Comparison of ENCODE assay signal across 1 cellular context in the genomic region with DNA sequence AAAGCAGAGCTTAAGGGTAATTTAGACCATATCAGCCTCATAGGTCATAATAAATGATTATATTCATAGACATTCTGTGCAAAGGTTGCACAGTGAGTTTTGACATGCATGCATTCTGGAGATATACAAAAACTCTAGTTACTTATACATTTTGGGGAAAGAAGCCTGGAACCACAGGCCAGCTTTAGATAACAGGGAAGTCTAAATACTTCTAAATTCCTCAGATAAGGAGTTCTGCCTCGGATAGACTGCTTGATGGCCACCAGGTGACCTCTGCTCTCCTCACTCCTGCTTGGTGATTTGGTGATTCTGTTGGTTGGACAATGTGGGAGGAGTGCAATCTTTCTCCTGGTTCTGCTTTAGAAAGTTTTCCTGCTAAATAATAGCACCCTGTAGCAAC.
TF ChIP-seq lines count a peak whose summit lies in the region.

No MANE protein-coding gene starts in this region.

TF ChIP-seq in K562, 482 proteins besides CTCF, POLR2A, EP300 and RAD21 (continued from another document):
- no peak for TF ChIP-seq MAZ (CRISPR knock-in tag; conservative IDR thresholded peaks at IDR 0.05 in 1 of 2, IDR thresholded peaks at IDR 0.05 in 1 of 2)
- TF ChIP-seq DACH1 (IDR thresholded peaks at IDR 0.05; ENCODE audit: partially characterized antibody) = peak; percentile 40
- peak; percentile 47; the same call in 1 of the 2 replicates for TF ChIP-seq TAL1 (IDR thresholded peaks at IDR 0.05)
- peak; percentile 71 for TF ChIP-seq CBFA2T2 (conservative IDR thresholded peaks at IDR 0.05)
- TF ChIP-seq CCAR2 (IDR thresholded peaks at IDR 0.05; ENCODE audit: low read depth, low read length) = no peak
- TF ChIP-seq MCM2 (IDR thresholded peaks at IDR 0.05; ENCODE audit: low read depth) = no peak
- 0 out of 2 replicates have a peak, but pooled peaks have one; percentile 27 for TF ChIP-seq ZNF644 (tag; IDR thresholded peaks at IDR 0.05; ENCODE audit: low read depth)
- peak; percentile 75 for TF ChIP-seq NCOR1 (IDR thresholded peaks at IDR 0.05)
- TF ChIP-seq DPF2 (IDR thresholded peaks at IDR 0.05) = peak; percentile 51; the same call in 1 of the 2 replicates
- peak; percentile 63 to 75 for TF ChIP-seq KDM1A (IDR thresholded peaks at IDR 0.05)
- peak; percentile 37; the same call in 1 of the 2 replicates for TF ChIP-seq SOX6 (IDR thresholded peaks at IDR 0.05)
- no peak for TF ChIP-seq TSC22D4 (tag; IDR thresholded peaks at IDR 0.05)
- TF ChIP-seq HLTF (IDR thresholded peaks at IDR 0.05) = peak; percentile 14; the same call in 1 of the 2 replicates
- TF ChIP-seq NCOA4 (IDR thresholded peaks at IDR 0.05; ENCODE audit: partially characterized antibody) = no peak
- TF ChIP-seq, protein P1, sequence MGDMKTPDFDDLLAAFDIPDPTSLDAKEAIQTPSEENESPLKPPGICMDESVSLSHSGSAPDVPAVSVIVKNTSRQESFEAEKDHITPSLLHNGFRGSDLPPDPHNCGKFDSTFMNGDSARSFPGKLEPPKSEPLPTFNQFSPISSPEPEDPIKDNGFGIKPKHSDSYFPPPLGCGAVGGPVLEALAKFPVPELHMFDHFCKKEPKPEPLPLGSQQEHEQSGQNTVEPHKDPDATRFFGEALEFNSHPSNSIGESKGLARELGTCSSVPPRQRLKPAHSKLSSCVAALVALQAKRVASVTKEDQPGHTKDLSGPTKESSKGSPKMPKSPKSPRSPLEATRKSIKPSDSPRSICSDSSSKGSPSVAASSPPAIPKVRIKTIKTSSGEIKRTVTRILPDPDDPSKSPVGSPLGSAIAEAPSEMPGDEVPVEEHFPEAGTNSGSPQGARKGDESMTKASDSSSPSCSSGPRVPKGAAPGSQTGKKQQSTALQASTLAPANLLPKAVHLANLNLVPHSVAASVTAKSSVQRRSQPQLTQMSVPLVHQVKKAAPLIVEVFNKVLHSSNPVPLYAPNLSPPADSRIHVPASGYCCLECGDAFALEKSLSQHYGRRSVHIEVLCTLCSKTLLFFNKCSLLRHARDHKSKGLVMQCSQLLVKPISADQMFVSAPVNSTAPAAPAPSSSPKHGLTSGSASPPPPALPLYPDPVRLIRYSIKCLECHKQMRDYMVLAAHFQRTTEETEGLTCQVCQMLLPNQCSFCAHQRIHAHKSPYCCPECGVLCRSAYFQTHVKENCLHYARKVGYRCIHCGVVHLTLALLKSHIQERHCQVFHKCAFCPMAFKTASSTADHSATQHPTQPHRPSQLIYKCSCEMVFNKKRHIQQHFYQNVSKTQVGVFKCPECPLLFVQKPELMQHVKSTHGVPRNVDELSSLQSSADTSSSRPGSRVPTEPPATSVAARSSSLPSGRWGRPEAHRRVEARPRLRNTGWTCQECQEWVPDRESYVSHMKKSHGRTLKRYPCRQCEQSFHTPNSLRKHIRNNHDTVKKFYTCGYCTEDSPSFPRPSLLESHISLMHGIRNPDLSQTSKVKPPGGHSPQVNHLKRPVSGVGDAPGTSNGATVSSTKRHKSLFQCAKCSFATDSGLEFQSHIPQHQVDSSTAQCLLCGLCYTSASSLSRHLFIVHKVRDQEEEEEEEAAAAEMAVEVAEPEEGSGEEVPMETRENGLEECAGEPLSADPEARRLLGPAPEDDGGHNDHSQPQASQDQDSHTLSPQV (IDR thresholded peaks at IDR 0.05) = peak; percentile 37; the same call in 1 of the 2 replicates
- 0 out of 4 replicates have a peak, but pooled peaks of 1 of the 2 experiments have one; percentile 21 for TF ChIP-seq SRF (CRISPR knock-in tag; IDR thresholded peaks at IDR 0.05)
- no peak for TF ChIP-seq JUND (IDR thresholded peaks at IDR 0.05; ENCODE audit: borderline replicate concordance, low read depth, low read length)
- peak; percentile 46; the same call in 1 of the 3 replicates for TF ChIP-seq JUND (tag; IDR thresholded peaks at IDR 0.05; ENCODE audit: borderline replicate concordance, low read depth, low read length)
- TF ChIP-seq MXI1 (IDR thresholded peaks at IDR 0.05; ENCODE audit: low read depth, low read length) = no peak
- TF ChIP-seq TEAD4 (IDR thresholded peaks at IDR 0.05; ENCODE audit: low read length) = peak; percentile 78
- no peak for TF ChIP-seq TEAD4 (CRISPR knock-in tag; IDR thresholded peaks at IDR 0.05; ENCODE audit: borderline replicate concordance)
- TF ChIP-seq ZKSCAN1 (IDR thresholded peaks at IDR 0.05; ENCODE audit: low read depth, low read length) = no peak
- TF ChIP-seq, protein P2, sequence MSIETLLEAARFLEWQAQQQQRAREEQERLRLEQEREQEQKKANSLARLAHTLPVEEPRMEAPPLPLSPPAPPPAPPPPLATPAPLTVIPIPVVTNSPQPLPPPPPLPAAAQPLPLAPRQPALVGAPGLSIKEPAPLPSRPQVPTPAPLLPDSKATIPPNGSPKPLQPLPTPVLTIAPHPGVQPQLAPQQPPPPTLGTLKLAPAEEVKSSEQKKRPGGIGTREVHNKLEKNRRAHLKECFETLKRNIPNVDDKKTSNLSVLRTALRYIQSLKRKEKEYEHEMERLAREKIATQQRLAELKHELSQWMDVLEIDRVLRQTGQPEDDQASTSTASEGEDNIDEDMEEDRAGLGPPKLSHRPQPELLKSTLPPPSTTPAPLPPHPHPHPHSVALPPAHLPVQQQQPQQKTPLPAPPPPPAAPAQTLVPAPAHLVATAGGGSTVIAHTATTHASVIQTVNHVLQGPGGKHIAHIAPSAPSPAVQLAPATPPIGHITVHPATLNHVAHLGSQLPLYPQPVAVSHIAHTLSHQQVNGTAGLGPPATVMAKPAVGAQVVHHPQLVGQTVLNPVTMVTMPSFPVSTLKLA (conservative IDR thresholded peaks at IDR 0.05) = 0 out of 4 replicates have a peak, but pooled peaks of 1 of the 2 experiments have one; percentile 31
- 0 out of 2 replicates have a peak, but pooled peaks have one; percentile 21 for TF ChIP-seq NR2C1 (IDR thresholded peaks at IDR 0.05)
- TF ChIP-seq NR2C1 (tag; IDR thresholded peaks at IDR 0.05) = 0 out of 2 replicates have a peak, but pooled peaks have one; percentile 15
- peak; percentile 87 for TF ChIP-seq CBFA2T3 (IDR thresholded peaks at IDR 0.05)
- TF ChIP-seq ZEB2 (IDR thresholded peaks at IDR 0.05) = 0 out of 2 replicates have a peak, but pooled peaks have one; percentile 30
- TF ChIP-seq, protein P3, sequence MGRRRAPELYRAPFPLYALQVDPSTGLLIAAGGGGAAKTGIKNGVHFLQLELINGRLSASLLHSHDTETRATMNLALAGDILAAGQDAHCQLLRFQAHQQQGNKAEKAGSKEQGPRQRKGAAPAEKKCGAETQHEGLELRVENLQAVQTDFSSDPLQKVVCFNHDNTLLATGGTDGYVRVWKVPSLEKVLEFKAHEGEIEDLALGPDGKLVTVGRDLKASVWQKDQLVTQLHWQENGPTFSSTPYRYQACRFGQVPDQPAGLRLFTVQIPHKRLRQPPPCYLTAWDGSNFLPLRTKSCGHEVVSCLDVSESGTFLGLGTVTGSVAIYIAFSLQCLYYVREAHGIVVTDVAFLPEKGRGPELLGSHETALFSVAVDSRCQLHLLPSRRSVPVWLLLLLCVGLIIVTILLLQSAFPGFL (CRISPR knock-in tag; IDR thresholded peaks at IDR 0.05) = 0 out of 2 replicates have a peak, but pooled peaks have one; percentile 53
- peak in 1 of 2 experiments; percentile 12; a peak in 1 of 4 replicates for TF ChIP-seq TBL1XR1 (IDR thresholded peaks at IDR 0.05; ENCODE audit: low read length in 2 of 2)
